In genomic region chr6:68958327-68958726, GRCh38 we compare ENCODE assay signal across 11 cellular contexts.
DNase-seq lines count a peak whose midpoint lies in the region; ATAC-seq and TF ChIP-seq lines count a peak whose summit lies in the region.
"Had no signal": no experiment of that assay in that cellular context is flagged by ENCODE, and none has a peak within 500 bp of the region (broad histone marks: within the 10 kb centered on the region; RNA-seq: fewer than 3 reads in every experiment).

No MANE protein-coding gene starts in this region.

- peak in 1 of 3 experiments; percentile 24 for TF ChIP-seq CTCF in ascending aorta (IDR thresholded peaks at IDR 0.05)
- peak in 1 of 4 experiments; percentile 9 for TF ChIP-seq CTCF in prostate gland (IDR thresholded peaks at IDR 0.05)

- DNase-seq in DMS53 (lab: John Stamatoyannopoulos, UW) (peak; percentile 69), KBM-7 (peak; percentile 29), left kidney (ENCODE audit: low read depth, low spot score) (peak; percentile 37), ascending aorta (ENCODE audit: low spot score in 2 of 2) (no peak), prostate gland (ENCODE audit: low spot score) (no peak)
- DNase-seq: H7, IMR-90, naive B cell had no signal

- WGBS in prostate gland = 44% methylated on average over 2 of the region's 2 CpGs

- no peaks in the 10 kb centered on the region for H3K4me1 ChIP-seq in ascending aorta
- no peaks in the 10 kb centered on the region for H3K4me1 ChIP-seq in prostate gland (replicated peaks)

- in situ Hi-C loops in KBM-7 (cut with MboI; ENCODE audit: low pct_unique_long_range_greater_than_20kb, low sequenced_read_pairs) = loop anchor here (25.0 kb wide), 1 partner anchor 321 kb away; the partner anchor contains the start of gene ADGRB3

- H3K36me3 ChIP-seq in ascending aorta (no peaks in the 10 kb centered on the region), prostate gland (no peaks in the 10 kb centered on the region)

- H3K4me3 ChIP-seq in ascending aorta (no peak overlapping the region), prostate gland (no peak overlapping the region)

- intact Hi-C loops in ascending aorta (cut with DNase I) (no loop called here), prostate gland (cut with DNase I) (no loop called here)

- H3K27ac ChIP-seq in ascending aorta (no peak overlapping the region), prostate gland (no peak overlapping the region)

- TF ChIP-seq POLR2A in prostate gland (IDR thresholded peaks at IDR 0.05) = no peak

- H3K9me3 ChIP-seq in ascending aorta = no peaks in the 10 kb centered on the region
- no peaks in the 10 kb centered on the region for H3K9me3 ChIP-seq in prostate gland

- ATAC-seq in SK-N-SH treated with all-trans-retinoic acid at 6 μM for 48 hours (peak; percentile 73), GM19452 (IDR thresholded peaks at IDR 0.05; ENCODE audit: unreplicated experiment) (no peak), GM18519 (IDR thresholded peaks at IDR 0.05; ENCODE audit: low FRiP score, unreplicated experiment) (no peak)

- no peaks in the 10 kb centered on the region for H3K27me3 ChIP-seq in ascending aorta
- H3K27me3 ChIP-seq in prostate gland (replicated peaks; ENCODE audit: insufficient read depth) = no peaks in the 10 kb centered on the region

TF ChIP-seq in SK-N-SH treated with all-trans-retinoic acid at 6 μM for 48 hours, 23 proteins besides CTCF, POLR2A, EP300 and RAD21:
- TF ChIP-seq ZFP30 (CRISPR knock-in tag; IDR thresholded peaks at IDR 0.05) = no peak
- TF ChIP-seq TCF4 (CRISPR knock-in tag; IDR thresholded peaks at IDR 0.05; ENCODE audit: borderline replicate concordance) = no peak; the same call in 1 of the 2 replicates
- no peak for TF ChIP-seq ZNF565 (CRISPR knock-in tag; conservative IDR thresholded peaks at IDR 0.05; ENCODE audit: low read depth)
- TF ChIP-seq ISL1 (CRISPR knock-in tag; IDR thresholded peaks at IDR 0.05) = peak; percentile 36
- TF ChIP-seq TOX (CRISPR knock-in tag; IDR thresholded peaks at IDR 0.05; ENCODE audit: borderline replicate concordance) = no peak
- TF ChIP-seq PPARA (CRISPR knock-in tag; IDR thresholded peaks at IDR 0.05; ENCODE audit: borderline replicate concordance) = no peak
- TF ChIP-seq ARNTL (CRISPR knock-in tag; IDR thresholded peaks at IDR 0.05; ENCODE audit: borderline replicate concordance, low read depth) = no peak
- no peak for TF ChIP-seq GLIS3 (CRISPR knock-in tag; IDR thresholded peaks at IDR 0.05)
- TF ChIP-seq ESRRG (CRISPR knock-in tag; IDR thresholded peaks at IDR 0.05) = no peak
- TF ChIP-seq, protein P1, sequence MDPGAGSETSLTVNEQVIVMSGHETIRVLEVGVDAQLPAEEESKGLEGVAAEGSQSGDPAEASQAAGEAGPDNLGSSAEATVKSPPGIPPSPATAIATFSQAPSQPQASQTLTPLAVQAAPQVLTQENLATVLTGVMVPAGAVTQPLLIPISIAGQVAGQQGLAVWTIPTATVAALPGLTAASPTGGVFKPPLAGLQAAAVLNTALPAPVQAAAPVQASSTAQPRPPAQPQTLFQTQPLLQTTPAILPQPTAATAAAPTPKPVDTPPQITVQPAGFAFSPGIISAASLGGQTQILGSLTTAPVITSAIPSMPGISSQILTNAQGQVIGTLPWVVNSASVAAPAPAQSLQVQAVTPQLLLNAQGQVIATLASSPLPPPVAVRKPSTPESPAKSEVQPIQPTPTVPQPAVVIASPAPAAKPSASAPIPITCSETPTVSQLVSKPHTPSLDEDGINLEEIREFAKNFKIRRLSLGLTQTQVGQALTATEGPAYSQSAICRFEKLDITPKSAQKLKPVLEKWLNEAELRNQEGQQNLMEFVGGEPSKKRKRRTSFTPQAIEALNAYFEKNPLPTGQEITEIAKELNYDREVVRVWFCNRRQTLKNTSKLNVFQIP (CRISPR knock-in tag; IDR thresholded peaks at IDR 0.05; ENCODE audit: borderline replicate concordance, low read depth) = no peak
- TF ChIP-seq ZC3H10 (CRISPR knock-in tag; IDR thresholded peaks at IDR 0.05) = no peak
- TF ChIP-seq PATZ1 (CRISPR knock-in tag; IDR thresholded peaks at IDR 0.05; ENCODE audit: borderline replicate concordance) = no peak
- no peak for TF ChIP-seq CSDC2 (CRISPR knock-in tag; IDR thresholded peaks at IDR 0.05)
- TF ChIP-seq RARB (CRISPR knock-in tag; IDR thresholded peaks at IDR 0.05) = no peak
- TF ChIP-seq, protein P2, sequence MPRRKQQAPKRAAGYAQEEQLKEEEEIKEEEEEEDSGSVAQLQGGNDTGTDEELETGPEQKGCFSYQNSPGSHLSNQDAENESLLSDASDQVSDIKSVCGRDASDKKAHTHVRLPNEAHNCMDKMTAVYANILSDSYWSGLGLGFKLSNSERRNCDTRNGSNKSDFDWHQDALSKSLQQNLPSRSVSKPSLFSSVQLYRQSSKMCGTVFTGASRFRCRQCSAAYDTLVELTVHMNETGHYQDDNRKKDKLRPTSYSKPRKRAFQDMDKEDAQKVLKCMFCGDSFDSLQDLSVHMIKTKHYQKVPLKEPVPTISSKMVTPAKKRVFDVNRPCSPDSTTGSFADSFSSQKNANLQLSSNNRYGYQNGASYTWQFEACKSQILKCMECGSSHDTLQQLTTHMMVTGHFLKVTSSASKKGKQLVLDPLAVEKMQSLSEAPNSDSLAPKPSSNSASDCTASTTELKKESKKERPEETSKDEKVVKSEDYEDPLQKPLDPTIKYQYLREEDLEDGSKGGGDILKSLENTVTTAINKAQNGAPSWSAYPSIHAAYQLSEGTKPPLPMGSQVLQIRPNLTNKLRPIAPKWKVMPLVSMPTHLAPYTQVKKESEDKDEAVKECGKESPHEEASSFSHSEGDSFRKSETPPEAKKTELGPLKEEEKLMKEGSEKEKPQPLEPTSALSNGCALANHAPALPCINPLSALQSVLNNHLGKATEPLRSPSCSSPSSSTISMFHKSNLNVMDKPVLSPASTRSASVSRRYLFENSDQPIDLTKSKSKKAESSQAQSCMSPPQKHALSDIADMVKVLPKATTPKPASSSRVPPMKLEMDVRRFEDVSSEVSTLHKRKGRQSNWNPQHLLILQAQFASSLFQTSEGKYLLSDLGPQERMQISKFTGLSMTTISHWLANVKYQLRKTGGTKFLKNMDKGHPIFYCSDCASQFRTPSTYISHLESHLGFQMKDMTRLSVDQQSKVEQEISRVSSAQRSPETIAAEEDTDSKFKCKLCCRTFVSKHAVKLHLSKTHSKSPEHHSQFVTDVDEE (CRISPR knock-in tag; IDR thresholded peaks at IDR 0.05) = no peak
- no peak for TF ChIP-seq ZNF70 (CRISPR knock-in tag; IDR thresholded peaks at IDR 0.05)
- TF ChIP-seq ZNF8 (CRISPR knock-in tag; IDR thresholded peaks at IDR 0.05) = peak; percentile 98
- no peak for TF ChIP-seq SNAI2 (CRISPR knock-in tag; IDR thresholded peaks at IDR 0.05)

Comparison
In these comparisons a context has a peak if more than half of its experiments do, and no peak if none do; other contexts are left out.
1. DNase-seq: peak in DMS53 (single experiment), KBM-7 (single experiment) and left kidney (single experiment); none in ascending aorta (0 of 2) and prostate gland (single experiment).